ENCODE assay signal across 7 cellular contexts in the genomic region with DNA sequence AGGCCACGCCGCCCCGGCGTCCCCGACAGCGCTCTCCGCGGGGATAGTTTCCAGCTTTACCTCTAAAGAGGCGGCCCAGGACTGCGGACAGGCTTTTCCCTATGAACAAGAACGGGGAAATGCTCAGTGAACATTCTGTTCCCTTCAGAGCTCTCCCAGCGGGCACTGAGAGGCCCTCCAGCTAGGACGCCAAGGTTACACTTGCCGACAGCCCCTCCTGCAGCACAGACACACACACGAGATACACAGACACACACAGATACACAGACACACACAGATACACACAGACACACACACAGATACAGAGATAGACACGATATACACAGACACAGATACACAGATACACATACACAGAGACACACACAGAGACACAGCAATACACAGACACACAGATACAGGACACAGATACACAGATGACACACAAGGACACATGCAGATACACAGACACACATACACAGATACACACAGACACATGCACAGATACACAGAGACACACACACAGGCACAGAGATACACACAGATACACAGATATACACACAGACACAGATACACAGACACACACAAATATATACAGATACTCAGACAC. TPM values are rescaled to one million over a fixed set of nuclear protein-coding genes. Genes with fewer than 3 reads are reported as not detected.
A peak's percentile ranks its signal among the peaks of the same experiment; 100 is the strongest.
DNase-seq lines count a peak whose midpoint lies in the region; ATAC-seq and TF ChIP-seq lines count a peak whose summit lies in the region.

No MANE protein-coding gene starts in this region.

- H3K36me3 ChIP-seq in HAP-1 (replicated peaks) (no peaks in the 10 kb centered on the region), ascending aorta (no peaks in the 10 kb centered on the region), stomach (no peaks in the 10 kb centered on the region)

- in situ Hi-C loops in HAP-1 (cut with MboI; ENCODE audit: low sequenced_read_pairs), result no loop called here

- H3K27ac ChIP-seq in ascending aorta, result peak overlapping the region; percentile 63 to 96
- peak overlapping the region in 1 of 5 donors; percentile 21 for H3K27ac ChIP-seq in stomach

- H3K4me1 Mint-ChIP-seq in immature natural killer cell, result peaks cover 36 to 42% of the 10 kb centered on the region in 2 donors

- H3K4me3 Mint-ChIP-seq in immature natural killer cell, result peak overlapping the region; percentile 31 to 79 (median 65)

- intact Hi-C loops in ascending aorta (cut with DNase I), result no loop called here
- intact Hi-C loops in stomach (cut with DNase I; ENCODE audit: low total_unique reads), result no loop called here

- no peak for ATAC-seq in GM21737 (IDR thresholded peaks at IDR 0.05; ENCODE audit: unreplicated experiment)
- no peak for ATAC-seq in GM19397 (IDR thresholded peaks at IDR 0.05; ENCODE audit: unreplicated experiment)

- H3K36me3 Mint-ChIP-seq in immature natural killer cell, result no peaks in the 10 kb centered on the region

- H3K27me3 ChIP-seq in HAP-1 (ENCODE audit: low read depth) (no peaks in the 10 kb centered on the region), ascending aorta (no peaks in the 10 kb centered on the region), stomach (peaks cover 5 to 95% (median 47%) of the 10 kb centered on the region in 3 donors)

- H3K4me1 ChIP-seq in HAP-1 (peaks cover 8% of the 10 kb centered on the region), ascending aorta (peaks cover 9 to 27% of the 10 kb centered on the region in 2 donors), stomach (peaks cover 40 to 44% (median 42%) of the 10 kb centered on the region in 4 donors)

- no peak for TF ChIP-seq CTCF in ascending aorta (IDR thresholded peaks at IDR 0.05)
- no peak for TF ChIP-seq CTCF in stomach (IDR thresholded peaks at IDR 0.05)

- peak overlapping the region in 1 of 6 donors; percentile 17 for H3K27ac Mint-ChIP-seq in immature natural killer cell

- peak overlapping the region; percentile 36 for H3K4me3 ChIP-seq in HAP-1
- peak overlapping the region; percentile 53 to 57 for H3K4me3 ChIP-seq in ascending aorta
- peak overlapping the region; percentile 23 to 42 (median 34) for H3K4me3 ChIP-seq in stomach

- no peak for TF ChIP-seq POLR2A in stomach (IDR thresholded peaks at IDR 0.05)

- H3K9me3 ChIP-seq in HAP-1 (no peaks in the 10 kb centered on the region), ascending aorta (no peaks in the 10 kb centered on the region), stomach (no peaks in the 10 kb centered on the region)

- WGBS in stomach, 5 donors, result 8 to 22% (median 13%) methylated on average over 13 to 16 of the region's 16 CpGs

- peaks cover 0 to 1% (median 0%) of the 10 kb centered on the region in 6 donors for H3K9me3 Mint-ChIP-seq in immature natural killer cell

- no peak for DNase-seq in HAP-1 (ENCODE audit: low spot score in 2 of 2)
- peak in 1 of 2 donors; percentile 65 for DNase-seq in ascending aorta (ENCODE audit: low spot score in 2 of 2)
- no peak for DNase-seq in immature natural killer cell
- no peak for DNase-seq in stomach
- DNase-seq in mesenteric fat pad (ENCODE audit: low spot score), result no peak

- no peak for TF ChIP-seq EP300 in stomach (IDR thresholded peaks at IDR 0.05)

- H3K27me3 Mint-ChIP-seq in immature natural killer cell (ENCODE audit: low read depth in 3 of 3), result peaks cover 9 to 24% (median 16%) of the 10 kb centered on the region in 3 donors

RNA-seq across cellular contexts. Expression of a gene that starts 0.5 kb away (rescaled TPM):
- 1.2 TPM for total RNA-seq in ascending aorta
- under 1 TPM in 1 of 3 donors, not detected in 2; 0.50 TPM for polyA plus RNA-seq in immature natural killer cell
- under 1 TPM in 2 of 5 donors, not detected in 3; 0.55 to 0.89 TPM for total RNA-seq in stomach
- under 1 TPM in 2 of 3 donors, not detected in 1; 0.12 to 0.75 TPM for polyA plus RNA-seq in stomach
- not detected for total RNA-seq in mesenteric fat pad
